12 cellular contexts compared by ENCODE assay signal in genomic region chr6:90187437-90188049, GRCh38.
DNase-seq lines count a peak whose midpoint lies in the region; ATAC-seq and TF ChIP-seq lines count a peak whose summit lies in the region.
"Had no signal": no experiment of that assay in that cellular context is flagged by ENCODE, and none has a peak within 500 bp of the region (broad histone marks: within the 10 kb centered on the region; RNA-seq: fewer than 3 reads in every experiment).

No MANE protein-coding gene starts in this region.

- no peaks in the 10 kb centered on the region for H3K9me3 Mint-ChIP-seq in activated CD8-positive, alpha-beta memory T cell treated with anti-CD3 and anti-CD28 coated beads, Interleukin-2, amount 10 ng/mL, durations not matched to agents 7 days and 5 days (ENCODE audit: low read depth)
- no peaks in the 10 kb centered on the region for H3K9me3 Mint-ChIP-seq in stimulated activated naive B cell treated with anti-CD40 and anti-IgM and Interleukin-4, amounts not matched to agents 10 μg/mL and 1 μg/mL and 100 μg/mL, for 72 hours

- peak; percentile 67 for ATAC-seq in activated CD8-positive, alpha-beta memory T cell treated with anti-CD3 and anti-CD28 coated beads, Interleukin-2, amount 10 ng/mL, durations not matched to agents 7 days and 5 days
- peak; percentile 44 to 47 for ATAC-seq in stimulated activated naive B cell treated with anti-CD40 and anti-IgM and Interleukin-4, amounts not matched to agents 10 μg/mL and 1 μg/mL and 100 μg/mL, for 72 hours (replicated peaks)
- ATAC-seq: HCT116 had no signal

- H3K4me3 Mint-ChIP-seq in activated CD8-positive, alpha-beta memory T cell treated with anti-CD3 and anti-CD28 coated beads, Interleukin-2, amount 10 ng/mL, durations not matched to agents 7 days and 5 days: peak overlapping the region; percentile 53
- peak overlapping the region; percentile 78 for H3K4me3 Mint-ChIP-seq in stimulated activated naive B cell treated with anti-CD40 and anti-IgM and Interleukin-4, amounts not matched to agents 10 μg/mL and 1 μg/mL and 100 μg/mL, for 72 hours

- peaks cover 65% of the 10 kb centered on the region for H3K4me1 Mint-ChIP-seq in activated CD8-positive, alpha-beta memory T cell treated with anti-CD3 and anti-CD28 coated beads, Interleukin-2, amount 10 ng/mL, durations not matched to agents 7 days and 5 days
- H3K4me1 Mint-ChIP-seq in stimulated activated naive B cell treated with anti-CD40 and anti-IgM and Interleukin-4, amounts not matched to agents 10 μg/mL and 1 μg/mL and 100 μg/mL, for 72 hours: peaks cover 43 to 76% of the 10 kb centered on the region in 2 donors

- TF ChIP-seq CTCF in VCaP (conservative IDR thresholded peaks at IDR 0.05): no peak

- CTCF ChIA-PET in activated CD8-positive, alpha-beta memory T cell treated with anti-CD3 and anti-CD28 coated beads, Interleukin-2, amount 10 ng/mL, durations not matched to agents 7 days and 5 days (lab: Charles Lee): interaction anchor here (1.1 to 1.9 kb wide), 5 partner anchors 8 to 247 kb away, joined by 3 to 5 read pairs (median 3); no protein-coding TSS in a partner anchor

- peak overlapping the region; percentile 20 for H3K27ac ChIP-seq in VCaP

- H3K27ac Mint-ChIP-seq in activated CD8-positive, alpha-beta memory T cell treated with anti-CD3 and anti-CD28 coated beads, Interleukin-2, amount 10 ng/mL, durations not matched to agents 7 days and 5 days: peak overlapping the region; percentile 83
- peak overlapping the region; percentile 96 for H3K27ac Mint-ChIP-seq in stimulated activated naive B cell treated with anti-CD40 and anti-IgM and Interleukin-4, amounts not matched to agents 10 μg/mL and 1 μg/mL and 100 μg/mL, for 72 hours

- no peak for DNase-seq in activated CD8-positive, alpha-beta memory T cell treated with anti-CD3 and anti-CD28 coated beads, Interleukin-2, amount 10 ng/mL, durations not matched to agents 7 days and 5 days
- no peak for DNase-seq in activated CD8-positive, alpha-beta memory T cell treated with anti-CD3 and anti-CD28 coated beads, Interleukin-2, amount 50 U/mL, for 48 hours
- DNase-seq in islet precursor cell (peak; percentile 70), cerebellum (ENCODE audit: low spot score) (no peak), EL (no peak), DMS53 (lab: John Stamatoyannopoulos, UW) (no peak)
- DNase-seq in stimulated activated naive B cell treated with anti-CD40 and anti-IgM and Interleukin-4, amounts not matched to agents 10 μg/mL and 1 μg/mL and 100 μg/mL, for 72 hours: peak; percentile 28
- DNase-seq: NCI-H774; nucleus accumbens; stimulated activated CD4-positive, alpha-beta T cell treated with anti-CD3 and anti-CD28 coated beads, Interleukin-2, amount 100 ng/mL, for 48 hours had no signal

- H3K27me3 Mint-ChIP-seq in activated CD8-positive, alpha-beta memory T cell treated with anti-CD3 and anti-CD28 coated beads, Interleukin-2, amount 10 ng/mL, durations not matched to agents 7 days and 5 days: no peaks in the 10 kb centered on the region
- H3K27me3 Mint-ChIP-seq in stimulated activated naive B cell treated with anti-CD40 and anti-IgM and Interleukin-4, amounts not matched to agents 10 μg/mL and 1 μg/mL and 100 μg/mL, for 72 hours: no peaks in the 10 kb centered on the region

- H3K36me3 Mint-ChIP-seq in activated CD8-positive, alpha-beta memory T cell treated with anti-CD3 and anti-CD28 coated beads, Interleukin-2, amount 10 ng/mL, durations not matched to agents 7 days and 5 days: peaks cover 5% of the 10 kb centered on the region
- peaks cover 3 to 12% of the 10 kb centered on the region in 2 donors for H3K36me3 Mint-ChIP-seq in stimulated activated naive B cell treated with anti-CD40 and anti-IgM and Interleukin-4, amounts not matched to agents 10 μg/mL and 1 μg/mL and 100 μg/mL, for 72 hours

Comparison
In these comparisons a context has a peak if more than half of its experiments do, and no peak if none do; other contexts are left out.
1. DNase-seq: peak in islet precursor cell (single experiment) and stimulated activated naive B cell treated with anti-CD40 and anti-IgM and Interleukin-4, amounts not matched to agents 10 μg/mL and 1 μg/mL and 100 μg/mL, for 72 hours (single experiment); none in activated CD8-positive, alpha-beta memory T cell treated with anti-CD3 and anti-CD28 coated beads, Interleukin-2, amount 10 ng/mL, durations not matched to agents 7 days and 5 days (single experiment), activated CD8-positive, alpha-beta memory T cell treated with anti-CD3 and anti-CD28 coated beads, Interleukin-2, amount 50 U/mL, for 48 hours (single experiment), cerebellum (single experiment), EL (single experiment) and DMS53 (single experiment).